ENCODE assay signal across 8 cellular contexts in genomic region chr17:59372138-59372751, GRCh38. TPM values are rescaled to one million over a fixed set of nuclear protein-coding genes. Genes with fewer than 3 reads are reported as not detected.
A peak's percentile ranks its signal among the peaks of the same experiment; 100 is the strongest.
DNase-seq lines count a peak whose midpoint lies in the region; ATAC-seq and FAIRE-seq lines count a peak whose summit lies in the region.

No MANE protein-coding gene starts in this region.

- CTCF ChIA-PET in activated CD4-positive, alpha-beta T cell treated with anti-CD3 and anti-CD28 coated beads, Interleukin-2, amount 10 ng/mL, durations not matched to agents 7 days and 5 days (lab: Charles Lee): interaction anchor here (1.1 kb wide), 1 partner anchor 43 kb away, joined by 3 read pairs; no protein-coding TSS in a partner anchor

- peak; percentile 73 for FAIRE-seq in islet of Langerhans (lab: Jason Lieb, UNC)

- H3K4me1 Mint-ChIP-seq in activated CD4-positive, alpha-beta T cell treated with anti-CD3 and anti-CD28 coated beads, Interleukin-2, amount 10 ng/mL, durations not matched to agents 7 days and 5 days: peaks cover 70% of the 10 kb centered on the region
- peaks cover 74% of the 10 kb centered on the region for H3K4me1 Mint-ChIP-seq in activated naive CD8-positive, alpha-beta T cell treated with anti-CD3 and anti-CD28 coated beads, Interleukin-2, amount 50 U/mL, for 24 hours

- no peak overlapping the region for H3K4me3 Mint-ChIP-seq in activated CD4-positive, alpha-beta T cell treated with anti-CD3 and anti-CD28 coated beads, Interleukin-2, amount 10 ng/mL, durations not matched to agents 7 days and 5 days
- H3K4me3 Mint-ChIP-seq in activated naive CD8-positive, alpha-beta T cell treated with anti-CD3 and anti-CD28 coated beads, Interleukin-2, amount 50 U/mL, for 24 hours: peak overlapping the region; percentile 42

- POLR2A ChIA-PET in activated CD4-positive, alpha-beta T cell treated with anti-CD3 and anti-CD28 coated beads, Interleukin-2, amount 10 ng/mL, durations not matched to agents 7 days and 5 days (lab: Charles Lee): no interaction called here

- H3K27ac Mint-ChIP-seq in activated CD4-positive, alpha-beta T cell treated with anti-CD3 and anti-CD28 coated beads, Interleukin-2, amount 10 ng/mL, durations not matched to agents 7 days and 5 days: peak overlapping the region; percentile 82
- H3K27ac Mint-ChIP-seq in activated naive CD8-positive, alpha-beta T cell treated with anti-CD3 and anti-CD28 coated beads, Interleukin-2, amount 50 U/mL, for 24 hours: peak overlapping the region; percentile 89

- DNase-seq in activated CD4-positive, alpha-beta T cell treated with anti-CD3 and anti-CD28 coated beads, Interleukin-2, amount 10 ng/mL, durations not matched to agents 7 days and 5 days: no peak
- DNase-seq in activated CD4-positive, alpha-beta T cell treated with anti-CD3 and anti-CD28 coated beads, Interleukin-2, amount 50 U/mL, for 1 hour: no peak
- peak; percentile 24 for DNase-seq in HT1080 (ENCODE audit: low read depth)
- no peak for DNase-seq in activated naive CD8-positive, alpha-beta T cell treated with anti-CD3 and anti-CD28 coated beads, Interleukin-2, amount 50 U/mL, for 24 hours
- DNase-seq in stimulated activated naive CD8-positive, alpha-beta T cell treated with anti-CD3 and anti-CD28 coated beads, Interleukin-15, Interleukin-2, amounts not matched to agents 100 U/mL and 50 U/mL, for 24 hours: no peak
- no peak for DNase-seq in HT-29 (ENCODE audit: low spot score)

- peaks cover 8% of the 10 kb centered on the region for H3K36me3 Mint-ChIP-seq in activated CD4-positive, alpha-beta T cell treated with anti-CD3 and anti-CD28 coated beads, Interleukin-2, amount 10 ng/mL, durations not matched to agents 7 days and 5 days (ENCODE audit: low read depth)
- peaks cover 3% of the 10 kb centered on the region for H3K36me3 Mint-ChIP-seq in activated naive CD8-positive, alpha-beta T cell treated with anti-CD3 and anti-CD28 coated beads, Interleukin-2, amount 50 U/mL, for 24 hours (ENCODE audit: low read depth)

- ATAC-seq in activated naive CD8-positive, alpha-beta T cell treated with anti-CD3 and anti-CD28 coated beads, Interleukin-2, amount 50 U/mL, for 24 hours: peak; percentile 75
- peak; percentile 72 for ATAC-seq in stimulated activated naive CD8-positive, alpha-beta T cell treated with anti-CD3 and anti-CD28 coated beads, Interleukin-15, Interleukin-2, amounts not matched to agents 100 U/mL and 50 U/mL, for 24 hours
- ATAC-seq in HG02623 (IDR thresholded peaks at IDR 0.05; ENCODE audit: unreplicated experiment): no peak

- H3K27me3 Mint-ChIP-seq in activated CD4-positive, alpha-beta T cell treated with anti-CD3 and anti-CD28 coated beads, Interleukin-2, amount 10 ng/mL, durations not matched to agents 7 days and 5 days: no peaks in the 10 kb centered on the region
- H3K27me3 Mint-ChIP-seq in activated naive CD8-positive, alpha-beta T cell treated with anti-CD3 and anti-CD28 coated beads, Interleukin-2, amount 50 U/mL, for 24 hours: no peaks in the 10 kb centered on the region

- peaks cover 3% of the 10 kb centered on the region for H3K9me3 Mint-ChIP-seq in activated CD4-positive, alpha-beta T cell treated with anti-CD3 and anti-CD28 coated beads, Interleukin-2, amount 10 ng/mL, durations not matched to agents 7 days and 5 days
- no peaks in the 10 kb centered on the region for H3K9me3 Mint-ChIP-seq in activated naive CD8-positive, alpha-beta T cell treated with anti-CD3 and anti-CD28 coated beads, Interleukin-2, amount 50 U/mL, for 24 hours

RNA-seq across cellular contexts. Expression of gene YPEL2, which starts 40.8 kb away (rescaled TPM):
- total RNA-seq in activated CD4-positive, alpha-beta T cell treated with anti-CD3 and anti-CD28 coated beads, Interleukin-2, amount 10 ng/mL, durations not matched to agents 7 days and 5 days: 10 to 100 TPM in 1 of 2 experiments, 1 to 10 TPM in 1; 9.4 to 13.2 TPM
- 0.60 and 1.1 TPM in 2 replicates for total RNA-seq in HT1080 (2014; rRNA removed; shearing (Covaris generic))
- polyA plus RNA-seq in HT1080 (2015; cell fraction: cytosol; rRNA removed): 2.0 and 2.3 TPM in 2 replicates
- 3.2 and 3.5 TPM in 2 replicates for polyA plus RNA-seq in HT1080 (2015; cell fraction: nucleus; rRNA removed)
- total RNA-seq in HT-29 (2014; rRNA removed; shearing (Covaris generic)): 10.9 and 13.4 TPM in 2 replicates
